28 cellular contexts compared by ENCODE assay signal in the genomic region with DNA sequence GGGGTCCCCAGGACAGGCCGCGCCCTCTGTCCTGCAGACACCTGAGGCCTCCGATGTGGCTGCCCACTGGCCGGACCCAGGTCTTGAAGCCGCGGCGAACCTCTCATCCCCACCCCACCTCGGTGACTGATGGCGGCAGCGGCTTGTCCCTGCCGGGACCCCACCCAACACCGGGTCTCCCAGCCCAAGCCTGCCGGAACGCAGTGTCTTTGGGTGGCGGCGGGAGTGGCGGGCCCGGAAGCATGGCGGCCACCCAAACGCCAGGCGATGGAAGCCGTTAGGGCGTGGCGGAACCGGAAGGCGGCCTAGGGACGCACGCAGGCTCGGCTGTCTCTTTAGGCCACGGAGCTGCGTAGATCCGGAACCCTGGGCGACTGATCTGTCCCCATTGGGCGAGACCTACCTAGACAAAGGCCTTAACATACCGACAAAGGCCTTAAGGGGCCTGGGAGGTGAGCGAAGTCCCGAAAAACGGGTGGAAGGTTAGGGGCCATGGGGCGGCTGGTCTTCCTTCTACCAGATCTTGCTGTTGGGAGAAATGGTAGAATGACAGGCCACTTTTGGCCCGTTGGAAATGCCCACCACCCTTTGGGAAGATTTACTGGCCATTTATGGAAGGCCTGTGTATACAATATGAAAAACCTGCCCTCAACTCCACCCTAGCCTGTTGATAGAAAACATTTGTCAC.
"Had no signal": no experiment of that assay in that cellular context is flagged by ENCODE, and none has a peak within 500 bp of the region (broad histone marks: within the 10 kb centered on the region; RNA-seq: fewer than 3 reads in every experiment).

No MANE protein-coding gene starts in this region.

- H3K4me3 ChIP-seq: esophagus squamous epithelium, gastrocnemius medialis, mucosa of descending colon, stomach, suprapubic skin, transverse colon, uterus had no signal

- H3K9me3 ChIP-seq: esophagus squamous epithelium, gastrocnemius medialis, mucosa of descending colon, stomach, suprapubic skin, transverse colon, uterus had no signal

- H3K36me3 Mint-ChIP-seq: activated naive CD8-positive, alpha-beta T cell treated with anti-CD3 and anti-CD28 coated beads, Interleukin-2, amount 10 ng/mL, durations not matched to agents 7 days and 5 days had no signal

- ATAC-seq: activated CD4-positive, alpha-beta T cell treated with anti-CD3 and anti-CD28 coated beads for 36 hours; activated T-helper 17 cell treated with anti-CD3 and anti-CD28 coated beads, Interleukin-2, amount 50 U/mL, for 72 hours; gastrocnemius medialis; mucosa of descending colon had no signal

- DNase-seq: activated B cell treated with CpG ODN at 0.5 μM for 24 hours; activated CD4-positive, alpha-beta T cell treated with anti-CD3 and anti-CD28 coated beads for 36 hours; activated CD4-positive, alpha-beta T cell treated with anti-CD3 and anti-CD28 coated beads, Interleukin-2, amount 50 U/mL, for 4 hours; activated CD8-positive, alpha-beta memory T cell treated with anti-CD3 and anti-CD28 coated beads for 24 hours; activated CD8-positive, alpha-beta memory T cell treated with anti-CD3 and anti-CD28 coated beads, Interleukin-2, amount 50 U/mL, for 4 hours; activated naive CD4-positive, alpha-beta T cell; activated naive CD8-positive, alpha-beta T cell treated with anti-CD3 and anti-CD28 coated beads, Interleukin-2, amount 10 ng/mL, durations not matched to agents 7 days and 5 days; activated T-cell treated with anti-CD3 and anti-CD28 coated beads, Interleukin-2, amount 50 U/mL, for 24 hours; amniotic stem cell; cerebellar nuclear complex; cortex of kidney; endodermal cell; esophagus squamous epithelium; gastrocnemius medialis; hippocampal formation; mesendoderm; nephron progenitor cell; nucleus accumbens; stimulated activated CD4-positive, alpha-beta T cell treated with anti-CD3 and anti-CD28 coated beads, Interleukin-12 subunit alpha, Interleukin-12 subunit beta, amount 100 ng/mL, for 4 hours; stimulated activated CD4-positive, alpha-beta T cell treated with anti-CD3 and anti-CD28 coated beads, Interleukin-4, amount 100 ng/mL, for 4 hours; stomach; T1000; transverse colon; uterus had no signal

- H3K4me3 Mint-ChIP-seq: activated B cell treated with CpG ODN at 0.5 μM for 24 hours; activated CD4-positive, alpha-beta T cell treated with anti-CD3 and anti-CD28 coated beads for 36 hours; activated naive CD8-positive, alpha-beta T cell treated with anti-CD3 and anti-CD28 coated beads, Interleukin-2, amount 10 ng/mL, durations not matched to agents 7 days and 5 days; activated T-cell treated with anti-CD3 and anti-CD28 coated beads, Interleukin-2, amount 50 U/mL, for 24 hours; activated T-helper 17 cell treated with anti-CD3 and anti-CD28 coated beads, Interleukin-2, amount 50 U/mL, for 72 hours; endodermal cell; nephron progenitor cell; T-helper 1 cell treated with Interleukin-12 subunit alpha and Interleukin-12 subunit beta and Interleukin-4 antibody, amounts not matched to agents 30 μg/mL and 1 μg/mL, for 36 hours had no signal

- H3K27ac ChIP-seq: esophagus squamous epithelium, gastrocnemius medialis, stomach, suprapubic skin, transverse colon, uterus had no signal

- H3K27ac Mint-ChIP-seq: activated B cell treated with CpG ODN at 0.5 μM for 24 hours; activated CD4-positive, alpha-beta T cell treated with anti-CD3 and anti-CD28 coated beads for 36 hours; activated naive CD8-positive, alpha-beta T cell treated with anti-CD3 and anti-CD28 coated beads, Interleukin-2, amount 10 ng/mL, durations not matched to agents 7 days and 5 days; activated T-cell treated with anti-CD3 and anti-CD28 coated beads, Interleukin-2, amount 50 U/mL, for 24 hours; activated T-helper 17 cell treated with anti-CD3 and anti-CD28 coated beads, Interleukin-2, amount 50 U/mL, for 72 hours; endodermal cell; nephron progenitor cell; T-helper 1 cell treated with Interleukin-12 subunit alpha and Interleukin-12 subunit beta and Interleukin-4 antibody, amounts not matched to agents 30 μg/mL and 1 μg/mL, for 36 hours had no signal

- H3K9me3 Mint-ChIP-seq: activated B cell treated with CpG ODN at 0.5 μM for 24 hours; activated T-cell treated with anti-CD3 and anti-CD28 coated beads, Interleukin-2, amount 50 U/mL, for 24 hours; activated T-helper 17 cell treated with anti-CD3 and anti-CD28 coated beads, Interleukin-2, amount 50 U/mL, for 72 hours; endodermal cell; nephron progenitor cell; T-helper 1 cell treated with Interleukin-12 subunit alpha and Interleukin-12 subunit beta and Interleukin-4 antibody, amounts not matched to agents 30 μg/mL and 1 μg/mL, for 36 hours had no signal

- H3K4me1 ChIP-seq: esophagus squamous epithelium, gastrocnemius medialis, stomach, suprapubic skin, transverse colon, uterus had no signal

- H3K36me3 ChIP-seq: esophagus squamous epithelium, gastrocnemius medialis, stomach, suprapubic skin, transverse colon, uterus had no signal

- H3K4me1 Mint-ChIP-seq: activated B cell treated with CpG ODN at 0.5 μM for 24 hours; activated CD4-positive, alpha-beta T cell treated with anti-CD3 and anti-CD28 coated beads for 36 hours; activated naive CD8-positive, alpha-beta T cell treated with anti-CD3 and anti-CD28 coated beads, Interleukin-2, amount 10 ng/mL, durations not matched to agents 7 days and 5 days; activated T-helper 17 cell treated with anti-CD3 and anti-CD28 coated beads, Interleukin-2, amount 50 U/mL, for 72 hours; endodermal cell; nephron progenitor cell had no signal

- H3K27me3 ChIP-seq: esophagus squamous epithelium, gastrocnemius medialis, stomach, suprapubic skin, transverse colon, uterus had no signal

- H3K27me3 Mint-ChIP-seq: activated CD4-positive, alpha-beta T cell treated with anti-CD3 and anti-CD28 coated beads for 36 hours; activated naive CD8-positive, alpha-beta T cell treated with anti-CD3 and anti-CD28 coated beads, Interleukin-2, amount 10 ng/mL, durations not matched to agents 7 days and 5 days had no signal
